Comparison of ENCODE assay signal across 8 cellular contexts in the genomic region with DNA sequence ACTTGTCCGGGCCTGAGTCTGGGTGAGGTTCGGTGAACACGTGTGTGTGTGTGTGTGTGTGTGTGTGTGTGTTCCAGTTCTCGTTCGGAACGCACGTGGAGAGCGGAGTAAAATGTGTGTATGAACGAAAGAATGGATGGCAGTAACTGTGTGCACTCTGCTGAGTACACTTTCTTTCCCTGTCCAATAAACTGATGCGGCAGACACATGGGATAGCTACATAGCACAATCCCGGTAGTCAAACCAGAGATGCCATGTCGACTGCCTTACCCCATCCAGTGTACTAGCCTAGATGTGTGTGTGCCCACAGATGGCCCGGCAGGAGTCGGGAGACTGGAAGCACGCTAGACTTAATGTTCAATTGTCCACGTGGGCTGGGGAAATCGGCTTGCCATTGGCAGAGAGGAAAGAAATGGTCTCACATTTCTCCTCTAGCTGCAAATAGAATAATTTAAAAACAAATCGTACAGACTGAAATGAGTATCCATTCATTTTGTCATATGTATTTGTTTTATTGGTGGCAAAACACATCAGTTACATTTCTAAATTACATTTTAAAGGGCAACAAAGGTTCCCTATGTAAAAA. TPM values are rescaled to one million over a fixed set of nuclear protein-coding genes. Genes with fewer than 3 reads are reported as not detected.
A peak's percentile ranks its signal among the peaks of the same experiment; 100 is the strongest.
DNase-seq lines count a peak whose midpoint lies in the region; ATAC-seq and TF ChIP-seq lines count a peak whose summit lies in the region.

No MANE protein-coding gene starts in this region.

- H3K4me3 ChIP-seq in ectodermal cell (ENCODE audit: insufficient read depth, low read depth, low read length) (peak overlapping the region; percentile 74), lower leg skin (ENCODE audit: low read depth, poor library complexity, severe bottlenecking) (peak overlapping the region; percentile 73), stomach smooth muscle (ENCODE audit: low read length in 2 of 2) (peak overlapping the region; percentile 96 to 99)

- H3K36me3 ChIP-seq in ectodermal cell (ENCODE audit: control insufficient read depth, insufficient read depth, low read length) (no peaks in the 10 kb centered on the region), stomach smooth muscle (ENCODE audit: control insufficient read depth in 2 of 2, insufficient read depth in 2 of 2, low read length in 2 of 2) (no peaks in the 10 kb centered on the region)

- no peak for TF ChIP-seq CTCF in AG09319 (IDR thresholded peaks at IDR 0.05; ENCODE audit: low read depth, low read length)
- no peak for TF ChIP-seq CTCF in lower leg skin (IDR thresholded peaks at IDR 0.05)

- WGBS in ectodermal cell, 2 experiments = 3% methylated on average over 17 of the region's 18 CpGs
- WGBS in lower leg skin, 2 donors = 1% methylated on average over 18 of the region's 18 CpGs

- H3K27me3 ChIP-seq in ectodermal cell (ENCODE audit: control insufficient read depth, insufficient read depth, low read length, poor library complexity, severe bottlenecking) (no peaks in the 10 kb centered on the region), stomach smooth muscle (ENCODE audit: control insufficient read depth in 1 of 2, insufficient read depth in 2 of 2, low read length in 2 of 2) (no peaks in the 10 kb centered on the region)

- peak; percentile 71 for DNase-seq in AG09319 (ENCODE audit: extremely low read depth, low read depth)
- DNase-seq in NCI-H1694 treated with DMSO at 0.1 percent for 48 hours (lab: John Stamatoyannopoulos, UW) = peak; percentile 90
- peak; percentile 77 to 89 for DNase-seq in SW 1271 (lab: John Stamatoyannopoulos, UW)
- peak; percentile 26 to 86 for DNase-seq in lower leg skin (ENCODE audit: low spot score in 2 of 2)

- no peak for TF ChIP-seq POLR2A in lower leg skin (IDR thresholded peaks at IDR 0.05)

- H3K9ac ChIP-seq in stomach smooth muscle (ENCODE audit: low read length in 2 of 2) = peak overlapping the region; percentile 63 to 80

- no peaks in the 10 kb centered on the region for H3K9me3 ChIP-seq in ectodermal cell (ENCODE audit: control insufficient read depth, low read length)
- H3K9me3 ChIP-seq in stomach smooth muscle (ENCODE audit: control insufficient read depth in 2 of 2, low read length in 2 of 2) = no peaks in the 10 kb centered on the region

- H3K27ac ChIP-seq in ectodermal cell (ENCODE audit: insufficient read depth, low read depth, low read length, poor library complexity, severe bottlenecking) (peak overlapping the region; percentile 22), stomach smooth muscle (ENCODE audit: low read length) (peak overlapping the region; percentile 90)

- intact Hi-C loops in lower leg skin (cut with DNase I; ENCODE audit: low total_unique reads) = no loop called here

- peaks cover 14% of the 10 kb centered on the region for H3K4me1 ChIP-seq in ectodermal cell (ENCODE audit: control insufficient read depth, insufficient read depth, low read length)
- peaks cover 9% of the 10 kb centered on the region for H3K4me1 ChIP-seq in stomach smooth muscle (ENCODE audit: control insufficient read depth, insufficient read depth, low read length)

- ATAC-seq in GM18502 (IDR thresholded peaks at IDR 0.05; ENCODE audit: poor library complexity, unreplicated experiment) = peak; percentile 8
- ATAC-seq in HG02970 (IDR thresholded peaks at IDR 0.05; ENCODE audit: low FRiP score, unreplicated experiment) = peak; percentile 0

RNA-seq across cellular contexts. Expression of a gene that starts 0.6 kb away (rescaled TPM):
- polyA plus RNA-seq in ectodermal cell (2013, experiment 1 of 4) = 34.5 TPM
- 33.9 TPM for polyA plus RNA-seq in ectodermal cell (2013, experiment 2 of 4)
- polyA plus RNA-seq in ectodermal cell (2013, experiment 3 of 4) = 33.7 TPM
- 37.5 TPM for polyA plus RNA-seq in ectodermal cell (2013, experiment 4 of 4)
- total RNA-seq in lower leg skin = 10 to 100 TPM in 3 of 4 donors, 1 to 10 TPM in 1; 7.6 to 25.5 (median 14.5) TPM

Comparison
In these comparisons a context has a peak if more than half of its experiments do, and no peak if none do; other contexts are left out.
1. Peak in every context shown above with its lines: DNase-seq, ATAC-seq, H3K4me3 ChIP-seq and H3K27ac ChIP-seq.